In the genomic region with DNA sequence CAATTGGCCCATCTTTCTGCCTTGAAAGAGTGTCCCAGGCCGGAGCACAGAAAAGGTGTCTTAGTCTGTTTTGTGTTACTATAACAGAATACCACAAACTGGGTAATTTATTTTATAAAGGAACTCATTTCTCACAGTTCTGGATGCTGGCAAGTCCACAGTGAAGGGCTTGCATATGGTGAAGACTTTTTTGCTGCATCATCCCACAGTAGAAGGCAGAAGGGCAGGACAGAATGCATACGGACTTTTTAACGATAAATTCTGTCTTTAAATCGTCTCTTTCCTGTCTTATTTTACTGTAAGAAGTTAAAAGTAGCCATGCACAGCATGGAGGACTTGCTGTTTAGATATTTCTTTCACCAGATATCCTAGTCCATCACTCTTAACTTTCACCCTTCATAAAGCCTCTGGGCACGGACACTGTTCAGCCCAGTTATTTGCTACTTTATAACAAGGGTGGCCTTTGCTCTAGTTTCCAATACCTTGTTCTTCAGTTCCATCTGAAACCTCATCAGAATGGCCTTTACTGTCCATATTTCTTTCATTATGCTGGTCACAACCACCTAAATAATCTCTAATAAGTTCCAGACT, we compare ENCODE assay signal across 1 cellular context.
TF ChIP-seq lines count a peak whose summit lies in the region.

No MANE protein-coding gene starts in this region.

TF ChIP-seq in K562, 482 proteins besides CTCF, POLR2A, EP300 and RAD21 (continued from another document):
- TF ChIP-seq, protein P1, sequence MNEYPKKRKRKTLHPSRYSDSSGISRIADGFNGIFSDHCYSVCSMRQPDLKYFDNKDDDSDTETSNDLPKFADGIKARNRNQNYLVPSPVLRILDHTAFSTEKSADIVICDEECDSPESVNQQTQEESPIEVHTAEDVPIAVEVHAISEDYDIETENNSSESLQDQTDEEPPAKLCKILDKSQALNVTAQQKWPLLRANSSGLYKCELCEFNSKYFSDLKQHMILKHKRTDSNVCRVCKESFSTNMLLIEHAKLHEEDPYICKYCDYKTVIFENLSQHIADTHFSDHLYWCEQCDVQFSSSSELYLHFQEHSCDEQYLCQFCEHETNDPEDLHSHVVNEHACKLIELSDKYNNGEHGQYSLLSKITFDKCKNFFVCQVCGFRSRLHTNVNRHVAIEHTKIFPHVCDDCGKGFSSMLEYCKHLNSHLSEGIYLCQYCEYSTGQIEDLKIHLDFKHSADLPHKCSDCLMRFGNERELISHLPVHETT (CRISPR knock-in tag; conservative IDR thresholded peaks at IDR 0.05 in 1 of 2, IDR thresholded peaks at IDR 0.05 in 1 of 2), result peak in 1 of 2 experiments; percentile 21; a peak in 1 of 4 replicates
- TF ChIP-seq EZH2 (IDR thresholded peaks at IDR 0.05; ENCODE audit: borderline replicate concordance, low read depth, low read length), result no peak
TF ChIP-seq in K562: peak in this region for 22.
